Comparison of ENCODE assay signal across 8 cellular contexts in genomic region chr14:20614038-20614840, GRCh38. TPM values are rescaled to one million over a fixed set of nuclear protein-coding genes. Genes with fewer than 3 reads are reported as not detected.
DNase-seq lines count a peak whose midpoint lies in the region; ATAC-seq and TF ChIP-seq lines count a peak whose summit lies in the region.

No MANE protein-coding gene starts in this region.

- no peak for TF ChIP-seq EP300 in upper lobe of left lung (IDR thresholded peaks at IDR 0.05)

- no peaks in the 10 kb centered on the region for H3K27me3 ChIP-seq in adrenal gland
- H3K27me3 ChIP-seq in upper lobe of left lung: no peaks in the 10 kb centered on the region

- H3K36me3 ChIP-seq in adrenal gland (replicated peaks in 1 of 2) (no peaks in the 10 kb centered on the region), upper lobe of left lung (no peaks in the 10 kb centered on the region)

- H3K27ac ChIP-seq in adrenal gland (peak overlapping the region in 3 of 5 donors; percentile 53 to 84 (median 67)), upper lobe of left lung (peak overlapping the region; percentile 54 to 77 (median 72))

- H3K9me3 ChIP-seq in adrenal gland (replicated peaks in 1 of 3): no peaks in the 10 kb centered on the region
- no peaks in the 10 kb centered on the region for H3K9me3 ChIP-seq in upper lobe of left lung

- peak; percentile 69 for DNase-seq in NCI-H2227 treated with DMSO at 0.1 percent for 48 hours (lab: John Stamatoyannopoulos, UW)
- no peak for DNase-seq in NCI-H2227 (lab: John Stamatoyannopoulos, UW; ENCODE audit: unreplicated experiment)
- peak in 3 of 7 donors; percentile 18 to 46 (median 37) for DNase-seq in adrenal gland
- DNase-seq in left colon: peak; percentile 32 to 51
- no peak for DNase-seq in upper lobe of left lung
- no peak for DNase-seq in NCI-H1105 (lab: John Stamatoyannopoulos, UW)
- no peak for DNase-seq in KBM-7

- H3K4me3 ChIP-seq in adrenal gland (peak overlapping the region in 2 of 4 donors; percentile 17 to 65), upper lobe of left lung (peak overlapping the region; percentile 1 to 58 (median 48))

- in situ Hi-C loops in KBM-7 (cut with MboI; ENCODE audit: low pct_unique_long_range_greater_than_20kb, low sequenced_read_pairs): loop anchor here (25.0 kb wide), 1 partner anchor 277 kb away; the partner anchor contains the start of genes CCNB1IP1 and PARP2

- intact Hi-C loops in adrenal gland (cut with DNase I): loop anchor here in 1 of 2 donors (5.0 kb wide), 1 partner anchor 68 kb away; the partner anchor contains the start of gene RNASE4
- intact Hi-C loops in left colon (cut with DNase I, micrococcal nuclease): loop anchor here (5.0 to 10.0 kb wide), 3 partner anchors 71 to 361 kb away; partner anchors contain the start of genes ANG (in 1 of the 2), PNP (in 1 of the 2) and RNASE4 (in 1 of the 2)

- 7 to 19% (median 11%) methylated on average over 13 to 17 of the region's 17 CpGs for WGBS in adrenal gland, 4 donors
- WGBS in upper lobe of left lung, 2 donors: 14 to 16% methylated on average over 16 to 17 of the region's 17 CpGs

- TF ChIP-seq POLR2A in adrenal gland (IDR thresholded peaks at IDR 0.05) (no peak), upper lobe of left lung (IDR thresholded peaks at IDR 0.05) (no peak)

- ATAC-seq in HG03469 (IDR thresholded peaks at IDR 0.05; ENCODE audit: unreplicated experiment) (peak; percentile 0), left colon (peak; percentile 19), upper lobe of left lung (ENCODE audit: low FRiP score in 2 of 2) (no peak)

- H3K4me1 ChIP-seq in adrenal gland (replicated peaks in 1 of 2) (peaks cover 0 to 11% of the 10 kb centered on the region in 2 donors), upper lobe of left lung (peaks cover 0 to 29% (median 12%) of the 10 kb centered on the region in 4 donors)

- TF ChIP-seq CTCF in adrenal gland (IDR thresholded peaks at IDR 0.05): no peak
- TF ChIP-seq CTCF in upper lobe of left lung (IDR thresholded peaks at IDR 0.05): no peak

RNA-seq across cellular contexts. Expression of gene RNASE12, which starts 23.1 kb away (rescaled TPM):
- total RNA-seq in adrenal gland (not detected), left colon (not detected), upper lobe of left lung (not detected)
- polyA plus RNA-seq in adrenal gland: not detected

RNA-seq across cellular contexts. Expression of gene RNASE11, which starts 26.4 kb away (rescaled TPM):
- total RNA-seq in adrenal gland (not detected), left colon (not detected), upper lobe of left lung (not detected)
- under 1 TPM in 1 of 3 donors, not detected in 2; 0.57 TPM for polyA plus RNA-seq in adrenal gland

RNA-seq across cellular contexts. Expression of gene OR6S1, which starts 27.3 kb away (rescaled TPM):
- total RNA-seq in adrenal gland (not detected), left colon (not detected), upper lobe of left lung (not detected)
- not detected for polyA plus RNA-seq in adrenal gland

RNA-seq across cellular contexts. Expression of gene RNASE9, which starts 53.4 kb away (rescaled TPM):
- total RNA-seq in adrenal gland: not detected
- not detected for polyA plus RNA-seq in adrenal gland
- total RNA-seq in left colon: not detected
- total RNA-seq in upper lobe of left lung: not detected

Comparison
In these comparisons a context has a peak if more than half of its experiments do, and no peak if none do; other contexts are left out.
1. DNase-seq: peak in NCI-H2227 treated with DMSO at 0.1 percent for 48 hours (single experiment) and left colon (2 of 2); none in NCI-H2227 (single experiment), upper lobe of left lung (0 of 2), NCI-H1105 (single experiment) and KBM-7 (single experiment).
2. ATAC-seq: peak in HG03469 (single experiment) and left colon (single experiment); none in upper lobe of left lung (0 of 2).